ENCODE assay signal across 8 cellular contexts in genomic region chr1:28914228-28915035, GRCh38. TPM values are rescaled to one million over a fixed set of nuclear protein-coding genes. Genes with fewer than 3 reads are reported as not detected.
DNase-seq lines count a peak whose midpoint lies in the region; ATAC-seq lines count a peak whose summit lies in the region.

EPB41 (plus strand) TSS chr1:28914569; CDS start chr1:28987438, 72,869 bp downstream.

- no peak within 1 kb of the TSS for H3K27ac ChIP-seq in GM23248

- H3K27ac Mint-ChIP-seq in activated T-helper 1 cell treated with anti-CD3 and anti-CD28 coated beads, Interleukin-12 subunit alpha, Interleukin-12 subunit beta, Interleukin-2, Interleukin-4 antibody, amounts not matched to agents 30 ng/mL and 10 ng/mL and 1 ng/mL, durations not matched to agents 14 hours and 24 hours and 36 hours: peak within 1 kb of the TSS; percentile 92
- H3K27ac Mint-ChIP-seq in naive thymus-derived CD8-positive, alpha-beta T cell: peak within 1 kb of the TSS; percentile 89 to 99 (median 98)
- H3K27ac Mint-ChIP-seq in stimulated activated memory B cell treated with anti-CD40 and anti-IgM and Interleukin-4, amounts not matched to agents 10 μg/mL and 1 μg/mL and 100 μg/mL, for 72 hours: peak within 1 kb of the TSS; percentile 86

- peaks cover 51% of the 10 kb centered on the region for H3K4me1 Mint-ChIP-seq in activated T-helper 1 cell treated with anti-CD3 and anti-CD28 coated beads, Interleukin-12 subunit alpha, Interleukin-12 subunit beta, Interleukin-2, Interleukin-4 antibody, amounts not matched to agents 30 ng/mL and 10 ng/mL and 1 ng/mL, durations not matched to agents 14 hours and 24 hours and 36 hours (ENCODE audit: low read depth)
- H3K4me1 Mint-ChIP-seq in naive thymus-derived CD8-positive, alpha-beta T cell: peaks cover 28 to 52% (median 46%) of the 10 kb centered on the region in 4 donors
- peaks cover 55% of the 10 kb centered on the region for H3K4me1 Mint-ChIP-seq in stimulated activated memory B cell treated with anti-CD40 and anti-IgM and Interleukin-4, amounts not matched to agents 10 μg/mL and 1 μg/mL and 100 μg/mL, for 72 hours

- 0 out of 2 replicates have a peak, but pooled peaks cover 3% of the 10 kb centered on the region for H3F3A ChIP-seq in GM23248 (ENCODE audit: insufficient read depth)

- WGBS in GM23248 (ENCODE audit: low coverage in 1 of 2, low lambda C conversion rate in 2 of 2, missing lambda C conversion rate in 2 of 2), 2 experiments: 1 to 2% methylated on average over 31 to 59 of the region's 95 CpGs

- peak; percentile 81 to 82 for ATAC-seq in naive thymus-derived CD8-positive, alpha-beta T cell
- ATAC-seq in stimulated activated memory B cell treated with anti-CD40 and anti-IgM and Interleukin-4, amounts not matched to agents 10 μg/mL and 1 μg/mL and 100 μg/mL, for 72 hours: peak; percentile 98

- H3K9me3 Mint-ChIP-seq in activated T-helper 1 cell treated with anti-CD3 and anti-CD28 coated beads, Interleukin-12 subunit alpha, Interleukin-12 subunit beta, Interleukin-2, Interleukin-4 antibody, amounts not matched to agents 30 ng/mL and 10 ng/mL and 1 ng/mL, durations not matched to agents 14 hours and 24 hours and 36 hours: no peaks in the 10 kb centered on the region
- no peaks in the 10 kb centered on the region for H3K9me3 Mint-ChIP-seq in naive thymus-derived CD8-positive, alpha-beta T cell
- no peaks in the 10 kb centered on the region for H3K9me3 Mint-ChIP-seq in stimulated activated memory B cell treated with anti-CD40 and anti-IgM and Interleukin-4, amounts not matched to agents 10 μg/mL and 1 μg/mL and 100 μg/mL, for 72 hours

- H3K79me2 ChIP-seq in GM23248 (ENCODE audit: insufficient read depth): no peaks in the 10 kb centered on the region

- no peaks in the 10 kb centered on the region for H3K9me2 ChIP-seq in GM23248 (ENCODE audit: insufficient read depth)

- no peaks in the 10 kb centered on the region for H4K20me1 ChIP-seq in GM23248 (ENCODE audit: insufficient read depth)

- H3K4me1 ChIP-seq in GM23248 (ENCODE audit: insufficient read depth): no peaks in the 10 kb centered on the region

- no peaks in the 10 kb centered on the region for H3K9me3 ChIP-seq in GM23248 (ENCODE audit: low read depth)

- peak within 1 kb of the TSS; percentile 74 for H3K4me3 ChIP-seq in GM23248

- peak within 1 kb of the TSS; percentile 80 for H3K4me2 ChIP-seq in GM23248 (ENCODE audit: unreplicated experiment)

- H3K36me3 Mint-ChIP-seq in activated T-helper 1 cell treated with anti-CD3 and anti-CD28 coated beads, Interleukin-12 subunit alpha, Interleukin-12 subunit beta, Interleukin-2, Interleukin-4 antibody, amounts not matched to agents 30 ng/mL and 10 ng/mL and 1 ng/mL, durations not matched to agents 14 hours and 24 hours and 36 hours (ENCODE audit: low read depth): peaks cover 12% of the 10 kb centered on the region
- peaks cover 0 to 5% (median 0%) of the 10 kb centered on the region in 3 donors for H3K36me3 Mint-ChIP-seq in naive thymus-derived CD8-positive, alpha-beta T cell
- H3K36me3 Mint-ChIP-seq in stimulated activated memory B cell treated with anti-CD40 and anti-IgM and Interleukin-4, amounts not matched to agents 10 μg/mL and 1 μg/mL and 100 μg/mL, for 72 hours: peaks cover 6% of the 10 kb centered on the region

- peak within 1 kb of the TSS; percentile 96 for H3K4me3 Mint-ChIP-seq in activated T-helper 1 cell treated with anti-CD3 and anti-CD28 coated beads, Interleukin-12 subunit alpha, Interleukin-12 subunit beta, Interleukin-2, Interleukin-4 antibody, amounts not matched to agents 30 ng/mL and 10 ng/mL and 1 ng/mL, durations not matched to agents 14 hours and 24 hours and 36 hours
- H3K4me3 Mint-ChIP-seq in naive thymus-derived CD8-positive, alpha-beta T cell: peak within 1 kb of the TSS; percentile 89 to 100 (median 99)
- peak within 1 kb of the TSS; percentile 90 for H3K4me3 Mint-ChIP-seq in stimulated activated memory B cell treated with anti-CD40 and anti-IgM and Interleukin-4, amounts not matched to agents 10 μg/mL and 1 μg/mL and 100 μg/mL, for 72 hours

- in situ Hi-C loops in GM23248 (cut with MboI): no loop called here

- no peaks in the 10 kb centered on the region for H3K27me3 Mint-ChIP-seq in activated T-helper 1 cell treated with anti-CD3 and anti-CD28 coated beads, Interleukin-12 subunit alpha, Interleukin-12 subunit beta, Interleukin-2, Interleukin-4 antibody, amounts not matched to agents 30 ng/mL and 10 ng/mL and 1 ng/mL, durations not matched to agents 14 hours and 24 hours and 36 hours (ENCODE audit: insufficient read depth)
- H3K27me3 Mint-ChIP-seq in naive thymus-derived CD8-positive, alpha-beta T cell: no peaks in the 10 kb centered on the region
- no peaks in the 10 kb centered on the region for H3K27me3 Mint-ChIP-seq in stimulated activated memory B cell treated with anti-CD40 and anti-IgM and Interleukin-4, amounts not matched to agents 10 μg/mL and 1 μg/mL and 100 μg/mL, for 72 hours

- POLR2A ChIA-PET in naive thymus-derived CD8-positive, alpha-beta T cell (lab: Charles Lee): interaction anchor here (0.5 to 4.7 kb wide), 25 partner anchors 11 to 545 kb away, joined by 3 to 61 read pairs (median 4); partner anchors contain the start of genes PHACTR4, SRSF4 and TAF12

- peak within 1 kb of the TSS; percentile 43 for H3K9ac ChIP-seq in GM23248

- no peaks in the 10 kb centered on the region for H3K36me3 ChIP-seq in GM23248 (ENCODE audit: low read depth)

- H3K27me3 ChIP-seq in GM23248 (replicated peaks; ENCODE audit: insufficient read depth): no peaks in the 10 kb centered on the region

- DNase-seq in DMS53 (lab: John Stamatoyannopoulos, UW): peak; percentile 98
- peak; percentile 84 for DNase-seq in GM23248
- DNase-seq in LHCN-M2 (ENCODE audit: low read depth): peak; percentile 55
- DNase-seq in RKO (ENCODE audit: low spot score): peak; percentile 94
- DNase-seq in activated T-helper 1 cell treated with anti-CD3 and anti-CD28 coated beads, Interleukin-12 subunit alpha, Interleukin-12 subunit beta, Interleukin-2, Interleukin-4 antibody, amounts not matched to agents 30 ng/mL and 10 ng/mL and 1 ng/mL, durations not matched to agents 14 hours and 24 hours and 36 hours (ENCODE audit: low spot score): peak; percentile 88
- peak; percentile 81 for DNase-seq in fibroblast of peridontal ligament (ENCODE audit: extremely low read depth)
- DNase-seq in naive thymus-derived CD8-positive, alpha-beta T cell: peak; percentile 84 to 94 (median 88)

- intact Hi-C loops in activated T-helper 1 cell treated with anti-CD3 and anti-CD28 coated beads, Interleukin-12 subunit alpha, Interleukin-12 subunit beta, Interleukin-2, Interleukin-4 antibody, amounts not matched to agents 30 ng/mL and 10 ng/mL and 1 ng/mL, durations not matched to agents 14 hours and 24 hours and 36 hours (cut with micrococcal nuclease): loop anchor here (1.0 kb wide), 3 partner anchors 12 to 48 kb away; no protein-coding TSS in a partner anchor

- peak within 1 kb of the TSS; percentile 77 for H2AFZ ChIP-seq in GM23248

RNA-seq across cellular contexts. Expression of gene EPB41, which starts in this region (rescaled TPM):
- total RNA-seq in GM23248 (2014; rRNA removed; shearing (Covaris generic)): 1.5 and 2.7 TPM in 2 replicates
- polyA plus RNA-seq in GM23248 (2016; fragmentation: Nextera tagmentation; extraction: Ambion mirVana): 0.89 and 0.91 TPM in 2 replicates
- total RNA-seq in LHCN-M2 (2014; rRNA removed): 0.11 TPM in 1 of 2 replicates, not detected in the other
- polyA plus RNA-seq in LHCN-M2 (2012): 0.07 TPM
- 70.0 and 74.9 TPM in 2 replicates for total RNA-seq in activated T-helper 1 cell treated with anti-CD3 and anti-CD28 coated beads, Interleukin-12 subunit alpha, Interleukin-12 subunit beta, Interleukin-2, Interleukin-4 antibody, amounts not matched to agents 30 ng/mL and 10 ng/mL and 1 ng/mL, durations not matched to agents 14 hours and 24 hours and 36 hours
- 100 to 1,000 TPM; 300 to 328 TPM for total RNA-seq in naive thymus-derived CD8-positive, alpha-beta T cell
- 10 to 100 TPM; 84.1 to 99.9 (median 92.9) TPM for polyA plus RNA-seq in naive thymus-derived CD8-positive, alpha-beta T cell

Comparison
In these comparisons a context has a peak if more than half of its experiments do, and no peak if none do; other contexts are left out.
1. RNA of gene EPB41 (total RNA-seq): 300 to 328 TPM in naive thymus-derived CD8-positive, alpha-beta T cell and 70.0 to 74.9 TPM in activated T-helper 1 cell treated with anti-CD3 and anti-CD28 coated beads, Interleukin-12 subunit alpha, Interleukin-12 subunit beta, Interleukin-2, Interleukin-4 antibody, amounts not matched to agents 30 ng/mL and 10 ng/mL and 1 ng/mL, durations not matched to agents 14 hours and 24 hours and 36 hours; 1.5 to 2.7 TPM in GM23248 and 0.11 TPM in LHCN-M2; every median in the first group is over 10 times any median in the second.
2. RNA of gene EPB41 (polyA plus RNA-seq): 84.1 to 99.9 TPM in naive thymus-derived CD8-positive, alpha-beta T cell; 0.89 to 0.91 TPM in GM23248; every median in the first group is over 10 times any median in the second.
3. Peak in DNase-seq in LHCN-M2; RNA of the gene not detected or under 1 TPM.
4. Peak in every context shown above with its lines, with median percentiles within 50 percentile points of each other: DNase-seq, H3K27ac Mint-ChIP-seq and H3K4me3 Mint-ChIP-seq.